9 cellular contexts compared by ENCODE assay signal in the genomic region with DNA sequence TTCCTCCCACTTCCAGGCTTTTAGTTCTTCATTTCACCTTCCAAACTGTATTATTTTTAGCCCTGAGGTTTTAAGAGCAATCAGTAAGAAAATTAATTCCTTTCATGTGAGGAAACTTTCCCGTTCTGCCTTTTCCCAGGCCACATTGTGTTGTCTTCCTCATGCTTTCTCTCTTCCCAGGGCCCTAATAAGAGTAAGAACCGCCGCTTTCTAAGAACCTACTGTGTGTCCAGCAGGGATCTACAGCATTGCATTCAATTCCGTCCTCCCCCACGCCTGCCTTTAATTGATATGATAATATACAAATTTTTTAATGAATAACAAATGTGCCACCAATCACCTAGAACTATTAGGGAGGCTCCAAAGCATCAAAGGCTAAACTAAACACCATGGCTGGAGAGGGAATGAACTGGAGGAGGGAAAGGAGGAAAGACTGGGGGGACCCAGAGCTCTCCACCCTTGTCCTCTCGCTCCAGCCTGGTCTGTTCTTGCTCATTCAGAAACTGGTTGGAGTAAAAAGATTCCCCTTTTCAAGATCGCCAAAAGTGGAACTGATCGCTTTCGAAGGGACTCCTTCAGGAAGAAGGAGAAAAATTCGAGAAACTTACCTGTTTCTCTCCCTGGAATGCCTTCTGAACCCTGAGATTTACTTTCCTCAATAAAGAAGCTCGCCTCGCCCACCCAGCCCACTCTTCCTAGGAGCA. TPM values are rescaled to one million over a fixed set of nuclear protein-coding genes. Genes with fewer than 3 reads are reported as not detected.
DNase-seq lines count a peak whose midpoint lies in the region; ATAC-seq and TF ChIP-seq lines count a peak whose summit lies in the region.
"Had no signal": no experiment of that assay in that cellular context is flagged by ENCODE, and none has a peak within 500 bp of the region (broad histone marks: within the 10 kb centered on the region; RNA-seq: fewer than 3 reads in every experiment).

No MANE protein-coding gene starts in this region.

- H3K27ac ChIP-seq in CD4-positive, alpha-beta memory T cell (ENCODE audit: low read depth, low read length) = no peak overlapping the region
- peak overlapping the region; percentile 30 for H3K27ac ChIP-seq in KMS-11

- no peaks in the 10 kb centered on the region for H3K27me3 ChIP-seq in CD4-positive, alpha-beta memory T cell (ENCODE audit: insufficient read depth, low read length)
- H3K27me3 ChIP-seq in KMS-11 (ENCODE audit: insufficient read depth, low read depth) = no peaks in the 10 kb centered on the region

- H3K9me3 Mint-ChIP-seq in CD4-positive, alpha-beta memory T cell = peaks cover 0 to 16% (median 0%) of the 10 kb centered on the region in 8 donors
- H3K9me3 Mint-ChIP-seq in naive thymus-derived CD8-positive, alpha-beta T cell = peaks cover 0 to 4% (median 0%) of the 10 kb centered on the region in 9 donors

- H3K4me3 Mint-ChIP-seq in CD4-positive, alpha-beta memory T cell = peak overlapping the region in 7 of 8 donors; percentile 9 to 77 (median 51)
- peak overlapping the region in 9 of 10 donors; percentile 3 to 77 (median 50) for H3K4me3 Mint-ChIP-seq in naive thymus-derived CD8-positive, alpha-beta T cell

- no peaks in the 10 kb centered on the region for H4K20me1 ChIP-seq in KMS-11 (ENCODE audit: insufficient read depth)

- CTCF ChIA-PET in CD4-positive, alpha-beta memory T cell (lab: Charles Lee; ENCODE audit: partially characterized antibody) = interaction anchor here (0.7 to 2.8 kb wide), 3 partner anchors 7 to 21 kb away, joined by 3 to 12 read pairs (median 4); no protein-coding TSS in a partner anchor

- H3K79me2 ChIP-seq in KMS-11 (ENCODE audit: insufficient read depth, low read depth) = no peaks in the 10 kb centered on the region

- H3K4me1 ChIP-seq in CD4-positive, alpha-beta memory T cell (ENCODE audit: insufficient read depth, low read length) = peaks cover 26% of the 10 kb centered on the region
- H3K4me1 ChIP-seq in KMS-11 (ENCODE audit: low read depth, poor library complexity, severe bottlenecking) = peaks cover 26% of the 10 kb centered on the region

- H3K4me1 Mint-ChIP-seq in CD4-positive, alpha-beta memory T cell = peaks cover 29 to 60% (median 44%) of the 10 kb centered on the region in 4 donors
- H3K4me1 Mint-ChIP-seq in naive thymus-derived CD8-positive, alpha-beta T cell = peaks cover 24 to 71% (median 58%) of the 10 kb centered on the region in 4 donors

- peaks cover 2 to 5% of the 10 kb centered on the region in 2 donors for H3K27me3 Mint-ChIP-seq in CD4-positive, alpha-beta memory T cell
- peaks cover 0 to 3% (median 0%) of the 10 kb centered on the region in 5 donors for H3K27me3 Mint-ChIP-seq in naive thymus-derived CD8-positive, alpha-beta T cell

- DNase-seq in CD4-positive, alpha-beta memory T cell = no peak
- DNase-seq in astrocyte of the spinal cord (ENCODE audit: low read depth, low spot score) = peak; percentile 18
- DNase-seq in naive thymus-derived CD8-positive, alpha-beta T cell = no peak
- DNase-seq in GM13976 (ENCODE audit: low spot score) = no peak
- no peak for DNase-seq in NCI-H2107 (lab: John Stamatoyannopoulos, UW)
- DNase-seq in NCI-H446 treated with DMSO at 0.1 percent for 48 hours (lab: John Stamatoyannopoulos, UW) = no peak

- H3K36me3 Mint-ChIP-seq in CD4-positive, alpha-beta memory T cell = peaks cover 0 to 11% of the 10 kb centered on the region in 2 donors
- peaks cover 0 to 2% (median 0%) of the 10 kb centered on the region in 3 donors for H3K36me3 Mint-ChIP-seq in naive thymus-derived CD8-positive, alpha-beta T cell

- H3K9ac ChIP-seq in KMS-11 = peak overlapping the region; percentile 32; the same call in 1 of the 2 replicates

- in situ Hi-C loops in astrocyte of the spinal cord (cut with HindIII; ENCODE audit: low sequenced_read_pairs) (no loop called here), GM13976 (cut with MboI; ENCODE audit: low sequenced_read_pairs, unreplicated experiment) (loop anchor here (10.0 kb wide), 1 partner anchor 107 kb away; a partner anchor contains a TSS)

- H3K36me3 ChIP-seq in CD4-positive, alpha-beta memory T cell (ENCODE audit: insufficient read depth, low read length) = no peaks in the 10 kb centered on the region
- H3K36me3 ChIP-seq in KMS-11 (ENCODE audit: insufficient read depth) = no peaks in the 10 kb centered on the region

- H3K4me2 ChIP-seq in KMS-11 = peak overlapping the region; percentile 83

- H3K4me3 ChIP-seq in CD4-positive, alpha-beta memory T cell (ENCODE audit: low read length in 2 of 2) = no peak overlapping the region
- H3K4me3 ChIP-seq in KMS-11 (IDR thresholded peaks at IDR 0.05; ENCODE audit: insufficient read depth, low read depth, low read length) (no peak overlapping the region), astrocyte of the spinal cord (ENCODE audit: low read depth, low read length) (peak overlapping the region; percentile 41)

- peak overlapping the region in 3 of 7 donors; percentile 5 to 100 (median 76) for H3K27ac Mint-ChIP-seq in CD4-positive, alpha-beta memory T cell
- H3K27ac Mint-ChIP-seq in naive thymus-derived CD8-positive, alpha-beta T cell = peak overlapping the region in 4 of 10 donors; percentile 25 to 54 (median 38)

- TF ChIP-seq CTCF in KMS-11 (conservative IDR thresholded peaks at IDR 0.05; ENCODE audit: low read depth, low read length) = no peak
- no peak for TF ChIP-seq CTCF in astrocyte of the spinal cord (IDR thresholded peaks at IDR 0.05; ENCODE audit: low read depth, low read length)
- TF ChIP-seq CTCF in GM13976 (IDR thresholded peaks at IDR 0.05; ENCODE audit: borderline replicate concordance, control extremely low read depth, extremely low read depth, insufficient read depth, missing control alignments) = no peak

- intact Hi-C loops in CD4-positive, alpha-beta memory T cell (cut with micrococcal nuclease) = loop anchor here (10.0 kb wide), 2 partner anchors 383 to 1843 kb away; a partner anchor contains a TSS

- no peak for ATAC-seq in naive thymus-derived CD8-positive, alpha-beta T cell
- no peak for ATAC-seq in GM18873 (IDR thresholded peaks at IDR 0.05; ENCODE audit: low FRiP score, unreplicated experiment)

- no peaks in the 10 kb centered on the region for H3K9me3 ChIP-seq in CD4-positive, alpha-beta memory T cell (ENCODE audit: control insufficient read depth in 1 of 2, low read length in 2 of 2)

- H2AFZ ChIP-seq in KMS-11 (ENCODE audit: low read depth) = peak overlapping the region; percentile 78

- POLR2A ChIA-PET in CD4-positive, alpha-beta memory T cell (lab: Charles Lee; ENCODE audit: partially characterized antibody) = interaction anchor here (1.2 to 5.8 kb wide), 6 partner anchors 7 to 111 kb away, joined by 4 to 76 read pairs (median 26); a partner anchor contains a TSS
- POLR2A ChIA-PET in naive thymus-derived CD8-positive, alpha-beta T cell (lab: Charles Lee) = interaction anchor here (0.9 to 4.7 kb wide), 5 partner anchors 8 to 111 kb away, joined by 3 to 37 read pairs (median 5); a partner anchor contains a TSS

RNA-seq across cellular contexts. Expression of a gene that starts 46.8 kb away (rescaled TPM):
- total RNA-seq in CD4-positive, alpha-beta memory T cell = not detected
- polyA plus RNA-seq in CD4-positive, alpha-beta memory T cell = not detected
- not detected for total RNA-seq in naive thymus-derived CD8-positive, alpha-beta T cell
- polyA plus RNA-seq in naive thymus-derived CD8-positive, alpha-beta T cell = not detected
- total RNA-seq: left cardiac atrium had no signal

RNA-seq across cellular contexts. Expression of a gene that starts 54.7 kb away (rescaled TPM):
- not detected for total RNA-seq in CD4-positive, alpha-beta memory T cell
- polyA plus RNA-seq in CD4-positive, alpha-beta memory T cell = not detected
- total RNA-seq in naive thymus-derived CD8-positive, alpha-beta T cell = not detected
- not detected for polyA plus RNA-seq in naive thymus-derived CD8-positive, alpha-beta T cell
- total RNA-seq: left cardiac atrium had no signal

RNA-seq across cellular contexts. Expression of a gene that starts 57.5 kb away (rescaled TPM):
- 10 to 100 TPM; 55.3 to 55.6 TPM for total RNA-seq in CD4-positive, alpha-beta memory T cell
- polyA plus RNA-seq in CD4-positive, alpha-beta memory T cell = 10 to 100 TPM; 17.4 to 41.5 TPM
- 10 to 100 TPM; 46.7 to 50.5 TPM for total RNA-seq in naive thymus-derived CD8-positive, alpha-beta T cell
- 10 to 100 TPM; 19.5 to 34.8 (median 19.6) TPM for polyA plus RNA-seq in naive thymus-derived CD8-positive, alpha-beta T cell
